In the genomic region with DNA sequence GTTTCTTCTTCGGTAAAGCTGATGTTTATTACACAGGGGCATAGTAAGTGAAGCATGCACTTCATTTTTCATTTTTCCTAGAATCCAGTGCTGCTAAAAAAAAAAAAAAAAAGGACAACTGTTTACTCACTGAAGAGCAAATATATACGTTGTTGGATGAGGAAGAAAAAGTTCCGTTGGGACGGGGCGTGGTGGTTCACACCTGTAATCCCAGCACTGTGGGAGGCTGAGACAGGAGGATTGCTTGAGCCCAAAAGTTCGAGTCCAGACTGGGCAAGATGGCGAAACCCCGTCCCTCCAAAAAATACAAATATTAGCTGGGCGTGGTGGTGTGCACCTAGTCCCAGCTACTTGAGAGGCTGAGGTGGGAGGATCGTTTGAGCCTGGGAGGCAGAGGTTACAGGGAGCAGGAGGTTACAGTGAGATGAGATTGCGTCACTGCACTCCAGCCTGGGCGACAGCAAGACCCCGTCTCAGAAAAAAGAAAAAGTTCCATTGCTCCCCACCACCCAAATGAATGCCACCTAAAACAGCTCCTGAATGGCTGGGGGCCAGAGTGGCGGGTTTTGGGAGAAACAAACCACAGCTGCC, we compare ENCODE assay signal across 26 cellular contexts.
DNase-seq lines count a peak whose midpoint lies in the region; ATAC-seq, FAIRE-seq and TF ChIP-seq lines count a peak whose summit lies in the region.
"Had no signal": no experiment of that assay in that cellular context is flagged by ENCODE, and none has a peak within 500 bp of the region (broad histone marks: within the 10 kb centered on the region; RNA-seq: fewer than 3 reads in every experiment).

No MANE protein-coding gene starts in this region.

- H3K79me2 ChIP-seq in HepG2 (ENCODE audit: insufficient read depth, low read length) = no peaks in the 10 kb centered on the region

- no peak overlapping the region for H3K9ac ChIP-seq in HepG2 (ENCODE audit: insufficient read depth, low read depth, low read length)
- no peak overlapping the region for H3K9ac ChIP-seq in endodermal cell (ENCODE audit: extremely low read depth, low read length, poor library complexity, severe bottlenecking)

- DNase-seq in HepG2 (ENCODE audit: low spot score) (no peak), right lobe of liver (no peak), endodermal cell (no peak), urothelium cell line (ENCODE audit: low spot score) (no peak), iPS-NIHi11 (ENCODE audit: low spot score) (no peak)
- DNase-seq in effector CD4-positive, alpha-beta T cell = no peak
- DNase-seq: activated CD4-positive, alpha-beta T cell treated with anti-CD3 and anti-CD28 coated beads for 48 hours; activated naive CD4-positive, alpha-beta T cell; activated T-cell treated with anti-CD3 and anti-CD28 coated beads, Interleukin-2, amount 50 U/mL, for 24 hours; CD4-positive, alpha-beta memory T cell; cerebellar nuclear complex; GDM1; HFFc6; NCI-H1048; SHP77 treated with DMSO at 0.1 percent for 48 hours; stimulated activated CD4-positive, alpha-beta T cell treated with anti-CD3 and anti-CD28 coated beads, Interleukin-1b, Interleukin-23, amount 100 ng/mL, for 48 hours; stimulated activated CD8-positive, alpha-beta memory T cell treated with anti-CD3 and anti-CD28 coated beads, Interleukin-4, amount 100 ng/mL, for 48 hours; WERI-Rb-1 had no signal

- WGBS in HepG2 (ENCODE audit: low lambda C conversion rate) = 18% methylated on average over 14 of the region's 14 CpGs
- WGBS in right lobe of liver (ENCODE audit: insufficient coverage, low coverage, low lambda C conversion rate, missing lambda C conversion rate) = 81% methylated on average over 10 of the region's 14 CpGs
- 86 to 89% methylated on average over 8 to 14 of the region's 14 CpGs for WGBS in endodermal cell (ENCODE audit: insufficient coverage in 1 of 2, insufficient read length in 1 of 2), 2 experiments

- H2AFZ ChIP-seq in HepG2 (ENCODE audit: low read length) = no peak overlapping the region

- no peak for TF ChIP-seq POLR2A in HepG2 (IDR thresholded peaks at IDR 0.05; ENCODE audit: insufficient read depth in 1 of 2, low read depth in 2 of 2, low read length in 2 of 2)
- no peak for TF ChIP-seq POLR2A in right lobe of liver (IDR thresholded peaks at IDR 0.05)

- FAIRE-seq in HepG2 (lab: Jason Lieb, UNC) = no peak
- FAIRE-seq in urothelium cell line (lab: Jason Lieb, UNC) = peak; percentile 13
- FAIRE-seq: GM19239 had no signal

- H3K36me3 Mint-ChIP-seq in endodermal cell (ENCODE audit: low read depth) (no peaks in the 10 kb centered on the region), nephron (ENCODE audit: low read depth) (no peaks in the 10 kb centered on the region)
- H3K36me3 Mint-ChIP-seq: CD4-positive, alpha-beta memory T cell had no signal

- TF ChIP-seq CTCF in HepG2 (CRISPR knock-in tag; IDR thresholded peaks at IDR 0.05) (no peak), right lobe of liver (IDR thresholded peaks at IDR 0.05) (no peak), endodermal cell (conservative IDR thresholded peaks at IDR 0.05) (no peak), nephron (IDR thresholded peaks at IDR 0.05; ENCODE audit: unreplicated experiment in 3 of 3) (no peak)

- H3K27me3 Mint-ChIP-seq in endodermal cell (ENCODE audit: insufficient read depth) = no peaks in the 10 kb centered on the region
- H3K27me3 Mint-ChIP-seq in nephron (ENCODE audit: low read depth) = peaks cover 15% of the 10 kb centered on the region

- no TSS peak for BruUV-seq in HepG2 (replicated peaks; lab: Mats Ljungman, UMichigan)

- CTCF ChIA-PET in HepG2 (lab: Yijun Ruan, JAX; ENCODE audit: low intra/inter-chr PET ratio, low total read pairs) = no interaction called here

- no peaks in the 10 kb centered on the region for H3K9me3 ChIP-seq in HepG2 (ENCODE audit: low read length)
- H3K9me3 ChIP-seq in right lobe of liver = no peaks in the 10 kb centered on the region
- no peaks in the 10 kb centered on the region for H3K9me3 ChIP-seq in endodermal cell (ENCODE audit: control insufficient read depth, low read length)
- H3K9me3 ChIP-seq: stomach, tibial nerve had no signal

- intact Hi-C loops in HepG2 (cut with micrococcal nuclease; ENCODE audit: unreplicated experiment) (no loop called here), right lobe of liver (cut with DNase I) (no loop called here)

- H3K4me1 Mint-ChIP-seq in endodermal cell = peaks cover 39% of the 10 kb centered on the region
- H3K4me1 Mint-ChIP-seq in nephron = peaks cover 44% of the 10 kb centered on the region

- H3K4me1 ChIP-seq in HepG2 (ENCODE audit: insufficient read depth, low read length) = peaks cover 65% of the 10 kb centered on the region
- H3K4me1 ChIP-seq in right lobe of liver = peaks cover 0 to 19% (median 0%) of the 10 kb centered on the region in 4 donors
- peaks cover 20% of the 10 kb centered on the region for H3K4me1 ChIP-seq in endodermal cell (ENCODE audit: control insufficient read depth, insufficient read depth, low read length)

- no peaks in the 10 kb centered on the region for H3K36me3 ChIP-seq in HepG2 (replicated peaks in 1 of 2; ENCODE audit: control insufficient read depth in 1 of 2, insufficient read depth in 2 of 2, low read length in 2 of 2)
- H3K36me3 ChIP-seq in right lobe of liver = no peaks in the 10 kb centered on the region
- H3K36me3 ChIP-seq in endodermal cell (ENCODE audit: control insufficient read depth, insufficient read depth, low read length) = no peaks in the 10 kb centered on the region
- H3K36me3 ChIP-seq: heart left ventricle, stomach, tibial nerve, WERI-Rb-1 had no signal

- peak overlapping the region; percentile 94 for H3K4me2 ChIP-seq in HepG2 (ENCODE audit: low read depth, low read length)
- H3K4me2 ChIP-seq: smooth muscle cell had no signal

- H3K27ac Mint-ChIP-seq in endodermal cell (peak overlapping the region; percentile 76), nephron (peak overlapping the region; percentile 98 to 99 (median 98))
- H3K27ac Mint-ChIP-seq: activated T-cell treated with anti-CD3 and anti-CD28 coated beads, Interleukin-2, amount 50 U/mL, for 24 hours; CD4-positive, alpha-beta memory T cell; HFFc6 had no signal

- H3K27ac ChIP-seq in HepG2 (ENCODE audit: extremely low read length, insufficient read depth, low read length) (no peak overlapping the region), right lobe of liver (no peak overlapping the region), endodermal cell (ENCODE audit: low read depth, low read length) (no peak overlapping the region)
- H3K27ac ChIP-seq: heart left ventricle, WERI-Rb-1 had no signal

- POLR2A ChIA-PET in HepG2 (lab: Yijun Ruan, JAX) = interaction anchor here (1.4 kb wide), 1 partner anchor 60 kb away, joined by 4 read pairs; a partner anchor contains a TSS

- TF ChIP-seq EP300 in HepG2 (IDR thresholded peaks at IDR 0.05; ENCODE audit: low read depth in 2 of 2, low read length in 2 of 2) (no peak), HepG2 (CRISPR knock-in tag; IDR thresholded peaks at IDR 0.05; ENCODE audit: borderline replicate concordance) (no peak)

- H3K4me3 Mint-ChIP-seq in endodermal cell (no peak overlapping the region), nephron (peak overlapping the region in 1 of 3 experiments; percentile 72)
- H3K4me3 Mint-ChIP-seq: activated T-cell treated with anti-CD3 and anti-CD28 coated beads, Interleukin-2, amount 50 U/mL, for 24 hours; CD4-positive, alpha-beta memory T cell; HFFc6 had no signal

- H3K9me3 Mint-ChIP-seq in endodermal cell = peaks cover 9% of the 10 kb centered on the region
- peaks cover 5% of the 10 kb centered on the region for H3K9me3 Mint-ChIP-seq in nephron
- H3K9me3 Mint-ChIP-seq: activated T-cell treated with anti-CD3 and anti-CD28 coated beads, Interleukin-2, amount 50 U/mL, for 24 hours; HFFc6 had no signal

- in situ Hi-C loops in HepG2 (cut with HindIII; ENCODE audit: extremely low pct_ligation_motif_present, low pct_unique_long_range_greater_than_20kb) = no loop called here

- peak overlapping the region in 1 of 3 experiments; percentile 35; a peak in 2 of 6 replicates for H3K4me3 ChIP-seq in HepG2 (replicated peaks in 1 of 3; ENCODE audit: insufficient read depth in 1 of 3, low read depth in 2 of 3, low read length in 3 of 3)
- no peak overlapping the region for H3K4me3 ChIP-seq in right lobe of liver
- H3K4me3 ChIP-seq in endodermal cell (ENCODE audit: low read length) = no peak overlapping the region
- H3K4me3 ChIP-seq: heart left ventricle, lung, smooth muscle cell, stomach, tibial nerve had no signal

- TF ChIP-seq RAD21 in HepG2 (CRISPR knock-in tag; IDR thresholded peaks at IDR 0.05) = no peak

- H4K20me1 ChIP-seq in HepG2 (ENCODE audit: insufficient read depth, low read length) = no peaks in the 10 kb centered on the region

- no peaks in the 10 kb centered on the region for H3K27me3 ChIP-seq in HepG2 (ENCODE audit: control insufficient read depth in 1 of 2, insufficient read depth in 2 of 2, low read length in 2 of 2)
- no peaks in the 10 kb centered on the region for H3K27me3 ChIP-seq in right lobe of liver
- no peaks in the 10 kb centered on the region for H3K27me3 ChIP-seq in endodermal cell (ENCODE audit: control insufficient read depth, insufficient read depth, low read length, poor library complexity, severe bottlenecking)
- H3K27me3 ChIP-seq: heart left ventricle, tibial nerve had no signal

- ATAC-seq in HepG2 = no peak
- no peak for ATAC-seq in right lobe of liver
- no peak for ATAC-seq in HG03135 (IDR thresholded peaks at IDR 0.05; ENCODE audit: unreplicated experiment)

TF ChIP-seq in HepG2, 621 proteins besides CTCF, POLR2A, EP300 and RAD21 (continues in another document):
- TF ChIP-seq RXRB (CRISPR knock-in tag; IDR thresholded peaks at IDR 0.05; ENCODE audit: borderline replicate concordance) (no peak), LCORL (IDR thresholded peaks at IDR 0.05) (no peak), LCORL (CRISPR knock-in tag; IDR thresholded peaks at IDR 0.05) (no peak), POLR2AphosphoS2 (IDR thresholded peaks at IDR 0.05; ENCODE audit: low read depth, low read length) (no peak), HDAC2 (CRISPR knock-in tag; IDR thresholded peaks at IDR 0.05) (no peak), MEF2D (CRISPR knock-in tag; IDR thresholded peaks at IDR 0.05) (no peak), EZH2 (conservative IDR thresholded peaks at IDR 0.05; ENCODE audit: low read depth, low read length) (no peak)
- TF ChIP-seq, protein P1, sequence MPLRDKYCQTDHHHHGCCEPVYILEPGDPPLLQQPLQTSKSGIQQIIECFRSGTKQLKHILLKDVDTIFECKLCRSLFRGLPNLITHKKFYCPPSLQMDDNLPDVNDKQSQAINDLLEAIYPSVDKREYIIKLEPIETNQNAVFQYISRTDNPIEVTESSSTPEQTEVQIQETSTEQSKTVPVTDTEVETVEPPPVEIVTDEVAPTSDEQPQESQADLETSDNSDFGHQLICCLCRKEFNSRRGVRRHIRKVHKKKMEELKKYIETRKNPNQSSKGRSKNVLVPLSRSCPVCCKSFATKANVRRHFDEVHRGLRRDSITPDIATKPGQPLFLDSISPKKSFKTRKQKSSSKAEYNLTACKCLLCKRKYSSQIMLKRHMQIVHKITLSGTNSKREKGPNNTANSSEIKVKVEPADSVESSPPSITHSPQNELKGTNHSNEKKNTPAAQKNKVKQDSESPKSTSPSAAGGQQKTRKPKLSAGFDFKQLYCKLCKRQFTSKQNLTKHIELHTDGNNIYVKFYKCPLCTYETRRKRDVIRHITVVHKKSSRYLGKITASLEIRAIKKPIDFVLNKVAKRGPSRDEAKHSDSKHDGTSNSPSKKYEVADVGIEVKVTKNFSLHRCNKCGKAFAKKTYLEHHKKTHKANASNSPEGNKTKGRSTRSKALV (CRISPR knock-in tag; IDR thresholded peaks at IDR 0.05) = no peak
